15 cellular contexts compared by ENCODE assay signal in genomic region chr10:53356616-53357349, GRCh38.
"Had no signal": no experiment of that assay in that cellular context is flagged by ENCODE, and none has a peak within 500 bp of the region (broad histone marks: within the 10 kb centered on the region; RNA-seq: fewer than 3 reads in every experiment).

No MANE protein-coding gene starts in this region.

- H3K27ac ChIP-seq: colonic mucosa, gastrocnemius medialis, neutrophil, testis had no signal

- H3K4me1 ChIP-seq: colonic mucosa, gastrocnemius medialis, testis had no signal

- H3K4me3 ChIP-seq: colonic mucosa, gastrocnemius medialis had no signal

- H3K27me3 Mint-ChIP-seq: activated CD4-positive, alpha-beta memory T cell treated with anti-CD3 and anti-CD28 coated beads for 36 hours; activated naive CD8-positive, alpha-beta T cell treated with anti-CD3 and anti-CD28 coated beads, Interleukin-2, amount 10 ng/mL, durations not matched to agents 7 days and 5 days; naive B cell; stimulated activated naive CD8-positive, alpha-beta T cell treated with anti-CD3 and anti-CD28 coated beads, Interleukin-15, amount 100 ng/mL, for 72 hours had no signal

- H3K27me3 ChIP-seq: colonic mucosa, gastrocnemius medialis, neutrophil, testis had no signal

- H3K36me3 Mint-ChIP-seq: activated CD4-positive, alpha-beta memory T cell treated with anti-CD3 and anti-CD28 coated beads for 36 hours; activated naive CD8-positive, alpha-beta T cell treated with anti-CD3 and anti-CD28 coated beads, Interleukin-2, amount 10 ng/mL, durations not matched to agents 7 days and 5 days; naive B cell had no signal

- ATAC-seq: gastrocnemius medialis; stimulated activated naive CD8-positive, alpha-beta T cell treated with anti-CD3 and anti-CD28 coated beads, Interleukin-15, amount 100 ng/mL, for 72 hours had no signal

- DNase-seq: activated CD4-positive, alpha-beta memory T cell treated with anti-CD3 and anti-CD28 coated beads for 36 hours; activated CD4-positive, alpha-beta T cell treated with anti-CD3 and anti-CD28 coated beads for 1 hour; activated gamma-delta T cell treated with Interleukin-2 at 50 U/mL for 16 hours; activated naive CD8-positive, alpha-beta T cell treated with anti-CD3 and anti-CD28 coated beads, Interleukin-2, amount 10 ng/mL, durations not matched to agents 7 days and 5 days; activated T-cell treated with anti-CD3 and anti-CD28 coated beads, Interleukin-2, amount 50 U/mL, for 48 hours; anterior cingulate cortex; colonic mucosa; gastrocnemius medialis; naive B cell; stimulated activated CD4-positive, alpha-beta T cell treated with anti-CD3 and anti-CD28 coated beads, Interleukin-15, amount 100 ng/mL, for 24 hours; stimulated activated CD4-positive, alpha-beta T cell treated with anti-CD3 and anti-CD28 coated beads, Interleukin-4, amount 100 ng/mL, for 4 hours; stimulated activated naive CD8-positive, alpha-beta T cell treated with anti-CD3 and anti-CD28 coated beads, Interleukin-15, amount 100 ng/mL, for 72 hours; testis had no signal

- H3K4me3 Mint-ChIP-seq: activated CD4-positive, alpha-beta memory T cell treated with anti-CD3 and anti-CD28 coated beads for 36 hours; activated naive CD8-positive, alpha-beta T cell treated with anti-CD3 and anti-CD28 coated beads, Interleukin-2, amount 10 ng/mL, durations not matched to agents 7 days and 5 days; naive B cell; stimulated activated naive CD8-positive, alpha-beta T cell treated with anti-CD3 and anti-CD28 coated beads, Interleukin-15, amount 100 ng/mL, for 72 hours; T-helper 2 cell treated with Interferon-gamma antibody and Interleukin-4, amounts not matched to agents 5 μg/mL and 100 μg/mL, for 36 hours had no signal

- H3K27ac Mint-ChIP-seq: activated CD4-positive, alpha-beta memory T cell treated with anti-CD3 and anti-CD28 coated beads for 36 hours; activated naive CD8-positive, alpha-beta T cell treated with anti-CD3 and anti-CD28 coated beads, Interleukin-2, amount 10 ng/mL, durations not matched to agents 7 days and 5 days; naive B cell; stimulated activated naive CD8-positive, alpha-beta T cell treated with anti-CD3 and anti-CD28 coated beads, Interleukin-15, amount 100 ng/mL, for 72 hours; T-helper 2 cell treated with Interferon-gamma antibody and Interleukin-4, amounts not matched to agents 5 μg/mL and 100 μg/mL, for 36 hours had no signal

- H3K36me3 ChIP-seq: colonic mucosa, gastrocnemius medialis, neutrophil had no signal

- H3K9me3 ChIP-seq: colonic mucosa, neutrophil, testis had no signal

- H3K4me1 Mint-ChIP-seq: activated naive CD8-positive, alpha-beta T cell treated with anti-CD3 and anti-CD28 coated beads, Interleukin-2, amount 10 ng/mL, durations not matched to agents 7 days and 5 days; naive B cell; stimulated activated naive CD8-positive, alpha-beta T cell treated with anti-CD3 and anti-CD28 coated beads, Interleukin-15, amount 100 ng/mL, for 72 hours had no signal
